Comparison of ENCODE assay signal across 25 cellular contexts in the genomic region with DNA sequence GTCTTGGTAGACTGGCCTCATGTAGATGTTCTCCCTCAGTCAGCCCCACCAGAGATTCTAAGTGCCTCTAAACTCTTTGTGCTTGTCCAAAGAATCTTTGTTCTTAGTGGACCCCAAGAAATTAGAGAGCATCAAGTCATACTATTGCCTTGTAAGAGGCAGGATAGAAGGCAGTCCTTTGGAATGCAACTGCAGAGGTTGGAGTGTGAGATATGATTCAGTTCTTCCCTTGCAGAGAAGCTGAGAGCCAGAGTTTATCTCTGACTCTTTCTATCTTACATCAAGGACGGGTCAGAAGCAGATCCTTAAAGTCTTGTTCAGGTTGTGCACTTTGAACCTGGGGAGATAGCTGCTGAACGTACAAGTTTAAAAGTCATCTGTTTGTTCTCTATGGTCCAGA.
"Had no signal": no experiment of that assay in that cellular context is flagged by ENCODE, and none has a peak within 500 bp of the region (broad histone marks: within the 10 kb centered on the region; RNA-seq: fewer than 3 reads in every experiment).

No MANE protein-coding gene starts in this region.

- H2AFZ ChIP-seq: neural progenitor cell had no signal

- H3K4me1 ChIP-seq: spleen, thyroid gland, upper lobe of right lung had no signal

- DNase-seq: activated CD4-positive, alpha-beta memory T cell treated with anti-CD3 and anti-CD28 coated beads, Interleukin-2, amount 10 ng/mL, durations not matched to agents 7 days and 5 days; activated CD4-positive, alpha-beta T cell treated with anti-CD3 and anti-CD28 coated beads for 4 hours; activated gamma-delta T cell; activated T-cell treated with anti-CD3 and anti-CD28 coated beads, Interleukin-2, amount 50 U/mL, for 4 hours; anterior cingulate cortex; caudate nucleus; dermis blood vessel endothelial cell; effector CD8-positive, alpha-beta T cell; erythroblast; foreskin fibroblast; hippocampal formation; left ventricle myocardium inferior; naive thymus-derived CD4-positive, alpha-beta T cell; retina; spleen; stimulated activated CD4-positive, alpha-beta T cell treated with anti-CD3 and anti-CD28 coated beads, Interleukin-4, amount 100 ng/mL, for 1 hour; stimulated activated naive CD4-positive, alpha-beta T cell treated with Interleukin-2 at 50 U/mL for 16 hours; substantia nigra; T1000; thyroid gland; upper lobe of right lung had no signal

- H3K27ac ChIP-seq: left ventricle myocardium inferior, neural progenitor cell, spleen, thyroid gland, upper lobe of right lung had no signal

- H3K4me3 Mint-ChIP-seq: activated CD4-positive, alpha-beta memory T cell treated with anti-CD3 and anti-CD28 coated beads, Interleukin-2, amount 10 ng/mL, durations not matched to agents 7 days and 5 days; brain; naive thymus-derived CD4-positive, alpha-beta T cell; neural progenitor cell; T-helper 1 cell treated with Interleukin-12 subunit alpha and Interleukin-12 subunit beta and Interleukin-4 antibody, amounts not matched to agents 30 μg/mL and 1 μg/mL, for 36 hours; WTC11 had no signal

- H3K27ac Mint-ChIP-seq: activated CD4-positive, alpha-beta memory T cell treated with anti-CD3 and anti-CD28 coated beads, Interleukin-2, amount 10 ng/mL, durations not matched to agents 7 days and 5 days; brain; naive thymus-derived CD4-positive, alpha-beta T cell; neural progenitor cell; T-helper 1 cell treated with Interleukin-12 subunit alpha and Interleukin-12 subunit beta and Interleukin-4 antibody, amounts not matched to agents 30 μg/mL and 1 μg/mL, for 36 hours; WTC11 had no signal

- H3K4me3 ChIP-seq: left ventricle myocardium inferior, neural progenitor cell, spleen, thyroid gland, upper lobe of right lung had no signal

- H3K9me3 Mint-ChIP-seq: neural progenitor cell had no signal

- H3K4me1 Mint-ChIP-seq: brain, neural progenitor cell had no signal

- H3K27me3 ChIP-seq: neural progenitor cell, spleen, thyroid gland, upper lobe of right lung had no signal

- H3K27me3 Mint-ChIP-seq: activated CD4-positive, alpha-beta memory T cell treated with anti-CD3 and anti-CD28 coated beads, Interleukin-2, amount 10 ng/mL, durations not matched to agents 7 days and 5 days; brain; naive thymus-derived CD4-positive, alpha-beta T cell had no signal

- ATAC-seq: naive thymus-derived CD4-positive, alpha-beta T cell; upper lobe of right lung; WTC11 had no signal

- H3K9ac ChIP-seq: neural progenitor cell had no signal

- H3K9me3 ChIP-seq: thyroid gland, upper lobe of right lung had no signal

- H3K4me2 ChIP-seq: neural progenitor cell had no signal

- H3K36me3 ChIP-seq: thyroid gland had no signal
